ENCODE assay signal across 1 cellular context in genomic region chr7:101374990-101375389, GRCh38.
A peak's percentile ranks its signal among the peaks of the same experiment; 100 is the strongest.
TF ChIP-seq lines count a peak whose summit lies in the region.

No MANE protein-coding gene starts in this region.

TF ChIP-seq in HepG2, 621 proteins besides CTCF, POLR2A, EP300 and RAD21:
- no peak for TF ChIP-seq PRDM15 (CRISPR knock-in tag; IDR thresholded peaks at IDR 0.05)
- peak; percentile 67 for TF ChIP-seq ZNF629 (CRISPR knock-in tag; conservative IDR thresholded peaks at IDR 0.05)
